ENCODE assay signal across 8 cellular contexts in the genomic region with DNA sequence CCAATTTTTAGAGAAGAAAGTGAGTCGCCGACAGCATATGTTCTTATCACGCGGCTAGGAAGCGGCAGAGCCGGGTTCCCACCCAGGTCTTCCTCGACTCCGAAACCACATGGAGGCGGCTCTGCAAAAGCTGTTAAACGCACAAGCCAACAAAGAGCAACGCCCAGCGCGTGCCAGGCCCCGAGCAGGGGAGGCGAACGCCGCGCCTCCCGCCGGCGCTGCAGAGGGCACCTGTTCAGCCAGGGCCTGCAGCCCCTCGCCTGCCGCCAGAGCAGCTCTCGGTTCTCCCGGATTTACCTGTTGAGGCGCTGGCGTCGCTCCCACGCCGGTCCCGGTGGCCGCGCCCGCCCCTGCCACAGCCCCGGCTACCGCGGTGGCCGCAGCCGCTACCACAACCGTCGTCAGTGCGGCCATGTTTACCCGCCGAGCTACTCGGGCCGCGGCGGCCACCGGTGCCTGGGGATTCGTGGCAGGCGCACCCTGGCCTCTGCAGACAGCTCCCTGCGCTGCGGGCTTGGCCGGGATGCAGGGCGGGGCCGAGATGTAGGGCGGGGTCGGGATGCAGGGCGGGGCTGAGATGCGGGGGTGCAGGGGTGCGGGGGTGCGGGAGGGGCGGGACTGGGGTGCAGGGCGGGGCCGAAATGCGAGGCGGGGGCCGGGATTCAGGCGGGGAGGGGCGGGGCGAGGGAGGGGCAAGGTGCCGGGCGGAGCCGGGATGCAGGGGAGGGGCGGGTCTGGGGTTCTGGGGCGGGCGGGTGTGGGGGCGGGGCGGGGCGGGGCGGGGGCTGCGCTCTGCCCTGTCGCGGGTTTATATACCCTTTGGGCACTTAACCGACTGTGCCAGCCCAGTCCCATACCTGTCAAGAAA. TPM values are rescaled to one million over a fixed set of nuclear protein-coding genes. Genes with fewer than 3 reads are reported as not detected.
A peak's percentile ranks its signal among the peaks of the same experiment; 100 is the strongest.
DNase-seq lines count a peak whose midpoint lies in the region; ATAC-seq, FAIRE-seq and TF ChIP-seq lines count a peak whose summit lies in the region.

A gene with protein sequence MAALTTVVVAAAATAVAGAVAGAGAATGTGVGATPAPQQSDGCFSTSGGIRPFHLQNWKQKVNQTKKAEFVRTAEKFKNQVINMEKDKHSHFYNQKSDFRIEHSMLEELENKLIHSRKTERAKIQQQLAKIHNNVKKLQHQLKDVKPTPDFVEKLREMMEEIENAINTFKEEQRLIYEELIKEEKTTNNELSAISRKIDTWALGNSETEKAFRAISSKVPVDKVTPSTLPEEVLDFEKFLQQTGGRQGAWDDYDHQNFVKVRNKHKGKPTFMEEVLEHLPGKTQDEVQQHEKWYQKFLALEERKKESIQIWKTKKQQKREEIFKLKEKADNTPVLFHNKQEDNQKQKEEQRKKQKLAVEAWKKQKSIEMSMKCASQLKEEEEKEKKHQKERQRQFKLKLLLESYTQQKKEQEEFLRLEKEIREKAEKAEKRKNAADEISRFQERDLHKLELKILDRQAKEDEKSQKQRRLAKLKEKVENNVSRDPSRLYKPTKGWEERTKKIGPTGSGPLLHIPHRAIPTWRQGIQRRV (minus strand): TSS at position 525 of the 868 bp plus-strand sequence. CDS start 111 bp downstream, at position 414.

- peak within 1 kb of the TSS; percentile 76 to 80 for H3K4me3 ChIP-seq in kidney (ENCODE audit: low read length in 2 of 2)

- H3K27ac ChIP-seq in caudate nucleus (ENCODE audit: low read depth, low read length) (peak within 1 kb of the TSS; percentile 29), kidney (ENCODE audit: low read depth in 2 of 2, low read length in 2 of 2) (peak within 1 kb of the TSS in 1 of 2 donors; percentile 23)

- H3K36me3 Mint-ChIP-seq in WTC11: peaks cover 11% of the 10 kb centered on the region

- POLR2A ChIA-PET in WTC11 (lab: Charles Lee): interaction anchor here (0.6 to 3.1 kb wide), 10 partner anchors 33 to 328 kb away, joined by 3 to 17 read pairs (median 3); a partner anchor contains a TSS

- peak; percentile 66 for ATAC-seq in HG02970 (IDR thresholded peaks at IDR 0.05; ENCODE audit: low FRiP score, unreplicated experiment)
- ATAC-seq in WTC11: peak; percentile 96

- no peaks in the 10 kb centered on the region for H3K36me3 ChIP-seq in kidney (ENCODE audit: control insufficient read depth in 1 of 2, insufficient read depth in 2 of 2, low read length in 2 of 2)

- DNase-seq in NCI-H524 (lab: John Stamatoyannopoulos, UW): peak; percentile 35 to 67
- DNase-seq in NCI-H524 treated with DMSO at 0.1 percent for 48 hours (lab: John Stamatoyannopoulos, UW): no peak
- DNase-seq in NCI-H2107 (lab: John Stamatoyannopoulos, UW): peak; percentile 24
- DNase-seq in WTC11 (ENCODE audit: low spot score): peak; percentile 88
- DNase-seq in caudate nucleus (lab: John Stamatoyannopoulos, UW): peak in 59 of 61 donors; percentile 16 to 93 (median 78)
- DNase-seq in kidney: peak; percentile 94
- peak; percentile 87 for DNase-seq in stimulated activated CD4-positive, alpha-beta T cell treated with anti-CD3 and anti-CD28 coated beads, Interleukin-15, amount 100 ng/mL, for 24 hours

- TF ChIP-seq CTCF in WTC11 (IDR thresholded peaks at IDR 0.05) (no peak), kidney (IDR thresholded peaks at IDR 0.05; ENCODE audit: borderline replicate concordance, extremely low read depth, insufficient read depth) (no peak)

- H3K9me3 ChIP-seq in kidney (ENCODE audit: control insufficient read depth in 1 of 2, low read length in 2 of 2): no peaks in the 10 kb centered on the region

- CTCF ChIA-PET in WTC11 (lab: Charles Lee): interaction anchor here (1.3 to 1.7 kb wide), 3 partner anchors 16 to 278 kb away, joined by 5 to 15 read pairs (median 5); no protein-coding TSS in a partner anchor

- peaks cover 16% of the 10 kb centered on the region for H3K4me1 Mint-ChIP-seq in WTC11

- H3K9ac ChIP-seq in kidney (ENCODE audit: low read length in 2 of 2): peak within 1 kb of the TSS in 1 of 2 donors; percentile 59

- FAIRE-seq in kidney (lab: Jason Lieb, UNC): no peak

- intact Hi-C loops in kidney (cut with DNase I): no loop called here

- H3K27ac Mint-ChIP-seq in WTC11: peak within 1 kb of the TSS; percentile 92; the same call in 1 of the 2 replicates

- peaks cover 11% of the 10 kb centered on the region for H3K9me3 Mint-ChIP-seq in WTC11

- peaks cover 5% of the 10 kb centered on the region for H3K27me3 Mint-ChIP-seq in WTC11 (ENCODE audit: low read depth)

- peak within 1 kb of the TSS; percentile 98 for H3K4me3 Mint-ChIP-seq in WTC11

- peaks cover 0 to 3% of the 10 kb centered on the region in 2 donors for H3K4me1 ChIP-seq in kidney (ENCODE audit: control insufficient read depth in 1 of 2, insufficient read depth in 1 of 2, low read depth in 1 of 2, low read length in 2 of 2)

TF ChIP-seq in WTC11, 78 proteins besides CTCF, POLR2A, EP300 and RAD21 (continues in another document):
- TF ChIP-seq, protein P1, sequence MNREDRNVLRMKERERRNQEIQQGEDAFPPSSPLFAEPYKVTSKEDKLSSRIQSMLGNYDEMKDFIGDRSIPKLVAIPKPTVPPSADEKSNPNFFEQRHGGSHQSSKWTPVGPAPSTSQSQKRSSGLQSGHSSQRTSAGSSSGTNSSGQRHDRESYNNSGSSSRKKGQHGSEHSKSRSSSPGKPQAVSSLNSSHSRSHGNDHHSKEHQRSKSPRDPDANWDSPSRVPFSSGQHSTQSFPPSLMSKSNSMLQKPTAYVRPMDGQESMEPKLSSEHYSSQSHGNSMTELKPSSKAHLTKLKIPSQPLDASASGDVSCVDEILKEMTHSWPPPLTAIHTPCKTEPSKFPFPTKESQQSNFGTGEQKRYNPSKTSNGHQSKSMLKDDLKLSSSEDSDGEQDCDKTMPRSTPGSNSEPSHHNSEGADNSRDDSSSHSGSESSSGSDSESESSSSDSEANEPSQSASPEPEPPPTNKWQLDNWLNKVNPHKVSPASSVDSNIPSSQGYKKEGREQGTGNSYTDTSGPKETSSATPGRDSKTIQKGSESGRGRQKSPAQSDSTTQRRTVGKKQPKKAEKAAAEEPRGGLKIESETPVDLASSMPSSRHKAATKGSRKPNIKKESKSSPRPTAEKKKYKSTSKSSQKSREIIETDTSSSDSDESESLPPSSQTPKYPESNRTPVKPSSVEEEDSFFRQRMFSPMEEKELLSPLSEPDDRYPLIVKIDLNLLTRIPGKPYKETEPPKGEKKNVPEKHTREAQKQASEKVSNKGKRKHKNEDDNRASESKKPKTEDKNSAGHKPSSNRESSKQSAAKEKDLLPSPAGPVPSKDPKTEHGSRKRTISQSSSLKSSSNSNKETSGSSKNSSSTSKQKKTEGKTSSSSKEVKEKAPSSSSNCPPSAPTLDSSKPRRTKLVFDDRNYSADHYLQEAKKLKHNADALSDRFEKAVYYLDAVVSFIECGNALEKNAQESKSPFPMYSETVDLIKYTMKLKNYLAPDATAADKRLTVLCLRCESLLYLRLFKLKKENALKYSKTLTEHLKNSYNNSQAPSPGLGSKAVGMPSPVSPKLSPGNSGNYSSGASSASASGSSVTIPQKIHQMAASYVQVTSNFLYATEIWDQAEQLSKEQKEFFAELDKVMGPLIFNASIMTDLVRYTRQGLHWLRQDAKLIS (CRISPR knock-in tag; IDR thresholded peaks at IDR 0.05; ENCODE audit: borderline replicate concordance): peak; percentile 73; the same call in 1 of the 2 replicates
- TF ChIP-seq ZNF416 (CRISPR knock-in tag; IDR thresholded peaks at IDR 0.05): peak; percentile 26; the same call in 1 of the 2 replicates
- TF ChIP-seq, protein P2, sequence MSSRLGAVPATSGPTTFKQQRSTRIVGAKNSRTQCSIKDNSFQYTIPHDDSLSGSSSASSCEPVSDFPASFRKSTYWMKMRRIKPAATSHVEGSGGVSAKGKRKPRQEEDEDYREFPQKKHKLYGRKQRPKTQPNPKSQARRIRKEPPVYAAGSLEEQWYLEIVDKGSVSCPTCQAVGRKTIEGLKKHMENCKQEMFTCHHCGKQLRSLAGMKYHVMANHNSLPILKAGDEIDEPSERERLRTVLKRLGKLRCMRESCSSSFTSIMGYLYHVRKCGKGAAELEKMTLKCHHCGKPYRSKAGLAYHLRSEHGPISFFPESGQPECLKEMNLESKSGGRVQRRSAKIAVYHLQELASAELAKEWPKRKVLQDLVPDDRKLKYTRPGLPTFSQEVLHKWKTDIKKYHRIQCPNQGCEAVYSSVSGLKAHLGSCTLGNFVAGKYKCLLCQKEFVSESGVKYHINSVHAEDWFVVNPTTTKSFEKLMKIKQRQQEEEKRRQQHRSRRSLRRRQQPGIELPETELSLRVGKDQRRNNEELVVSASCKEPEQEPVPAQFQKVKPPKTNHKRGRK (CRISPR knock-in tag; IDR thresholded peaks at IDR 0.05; ENCODE audit: borderline replicate concordance): peak; percentile 48; the same call in 1 of the 2 replicates
- no peak for TF ChIP-seq MXD4 (CRISPR knock-in tag; IDR thresholded peaks at IDR 0.05; ENCODE audit: borderline replicate concordance)
- TF ChIP-seq, protein P3, sequence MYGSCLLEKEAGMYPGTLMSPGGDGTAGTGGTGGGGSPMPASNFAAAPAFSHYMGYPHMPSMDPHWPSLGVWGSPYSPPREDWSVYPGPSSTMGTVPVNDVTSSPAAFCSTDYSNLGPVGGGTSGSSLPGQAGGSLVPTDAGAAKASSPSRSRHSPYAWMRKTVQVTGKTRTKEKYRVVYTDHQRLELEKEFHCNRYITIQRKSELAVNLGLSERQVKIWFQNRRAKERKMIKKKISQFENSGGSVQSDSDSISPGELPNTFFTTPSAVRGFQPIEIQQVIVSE (CRISPR knock-in tag; IDR thresholded peaks at IDR 0.05; ENCODE audit: borderline replicate concordance): no peak
- TF ChIP-seq NFATC4 (CRISPR knock-in tag; IDR thresholded peaks at IDR 0.05): no peak
- 0 out of 2 replicates have a peak, but pooled peaks have one; percentile 49 for TF ChIP-seq NFE2L1 (CRISPR knock-in tag; IDR thresholded peaks at IDR 0.05)
- TF ChIP-seq, protein P4, sequence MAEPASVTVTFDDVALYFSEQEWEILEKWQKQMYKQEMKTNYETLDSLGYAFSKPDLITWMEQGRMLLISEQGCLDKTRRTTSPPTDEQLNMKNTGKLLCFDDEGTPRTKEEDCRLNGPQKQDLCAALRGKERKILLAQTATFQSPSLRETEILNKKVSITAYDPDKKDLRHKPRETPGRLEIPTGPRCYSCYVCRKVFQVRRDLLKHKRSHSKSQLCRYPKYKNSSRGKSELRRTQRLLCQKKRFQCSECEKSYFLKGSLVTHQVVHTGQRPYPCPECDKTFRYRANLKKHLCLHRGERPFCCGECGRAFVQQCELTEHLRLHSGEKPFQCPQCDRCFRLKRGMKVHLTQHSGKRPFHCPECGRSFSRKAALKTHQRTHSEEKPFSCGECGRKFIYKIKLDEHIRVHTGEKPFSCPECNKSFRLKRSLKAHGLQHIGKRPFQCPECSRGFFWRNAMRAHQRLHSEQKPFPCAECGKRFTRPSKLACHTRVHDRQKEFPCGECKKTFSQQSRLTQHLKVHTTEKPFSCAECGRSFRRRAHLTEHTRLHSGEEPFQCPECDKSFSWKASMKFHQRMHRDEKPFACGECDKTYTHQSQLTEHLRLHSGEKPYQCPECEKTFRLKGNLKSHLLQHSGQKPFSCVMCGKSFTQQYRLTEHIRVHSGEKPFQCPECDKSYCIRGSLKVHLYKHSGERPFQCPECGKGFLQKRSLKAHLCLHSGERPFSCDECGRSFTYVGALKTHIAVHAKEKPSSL (CRISPR knock-in tag; conservative IDR thresholded peaks at IDR 0.05): no peak

RNA-seq across cellular contexts. Expression of the gene that starts here (rescaled TPM):
- total RNA-seq in WTC11 (2021): 10.8 to 12.2 TPM (median 11.6 TPM) in 3 replicates
- total RNA-seq in kidney: 6.5 TPM
- polyA plus RNA-seq in kidney (ENCODE audit: insufficient read depth, low read depth, low replicate concordance): 3.8 TPM
